ENCODE assay signal across 14 cellular contexts in genomic region chr7:40470817-40471216, GRCh38.
"Had no signal": no experiment of that assay in that cellular context is flagged by ENCODE, and none has a peak within 500 bp of the region (broad histone marks: within the 10 kb centered on the region; RNA-seq: fewer than 3 reads in every experiment).

No MANE protein-coding gene starts in this region.

- H3K9me3 ChIP-seq: gastroesophageal sphincter, lower lobe of right lung, psoas muscle, suprapubic skin had no signal

- DNase-seq: activated CD4-positive, alpha-beta T cell treated with anti-CD3 and anti-CD28 coated beads, Interleukin-2, amount 50 U/mL, for 4 hours; activated CD4-positive, CD25-positive, alpha-beta regulatory T cell treated with anti-CD3 and anti-CD28 coated beads, Interleukin-2, amount 50 U/mL, for 72 hours; activated effector memory CD4-positive, alpha-beta T cell treated with Interleukin-2 at 50 U/mL for 16 hours; activated T-cell treated with anti-CD3 and anti-CD28 coated beads, Interleukin-2, amount 50 U/mL, for 1 hour; lower lobe of right lung; naive thymus-derived CD8-positive, alpha-beta T cell; nucleus accumbens; psoas muscle; stimulated activated CD4-positive, alpha-beta T cell treated with anti-CD3 and anti-CD28 coated beads, Interleukin-2, amount 100 ng/mL, for 48 hours; stimulated activated CD8-positive, alpha-beta memory T cell treated with anti-CD3 and anti-CD28 coated beads, Interleukin-4, amount 100 ng/mL, for 48 hours; stimulated activated naive CD8-positive, alpha-beta T cell treated with anti-CD3 and anti-CD28 coated beads, Interleukin-15, Interleukin-2, amounts not matched to agents 100 U/mL and 50 U/mL, for 24 hours had no signal

- H3K27me3 Mint-ChIP-seq: activated naive CD4-positive, alpha-beta T cell treated with anti-CD3 and anti-CD28 coated beads, Interleukin-2, amount 50 U/mL, for 24 hours had no signal

- H3K36me3 ChIP-seq: gastroesophageal sphincter, lower lobe of right lung, suprapubic skin had no signal

- H3K36me3 Mint-ChIP-seq: activated naive CD4-positive, alpha-beta T cell treated with anti-CD3 and anti-CD28 coated beads, Interleukin-2, amount 50 U/mL, for 24 hours; naive thymus-derived CD8-positive, alpha-beta T cell had no signal

- H3K4me3 Mint-ChIP-seq: activated naive CD4-positive, alpha-beta T cell treated with anti-CD3 and anti-CD28 coated beads, Interleukin-2, amount 50 U/mL, for 24 hours; naive thymus-derived CD8-positive, alpha-beta T cell had no signal

- H3K27ac Mint-ChIP-seq: activated naive CD4-positive, alpha-beta T cell treated with anti-CD3 and anti-CD28 coated beads, Interleukin-2, amount 50 U/mL, for 24 hours; naive thymus-derived CD8-positive, alpha-beta T cell had no signal

- H3K4me1 ChIP-seq: lower lobe of right lung, psoas muscle, suprapubic skin had no signal

- H3K9me3 Mint-ChIP-seq: activated naive CD4-positive, alpha-beta T cell treated with anti-CD3 and anti-CD28 coated beads, Interleukin-2, amount 50 U/mL, for 24 hours had no signal

- H3K4me1 Mint-ChIP-seq: activated naive CD4-positive, alpha-beta T cell treated with anti-CD3 and anti-CD28 coated beads, Interleukin-2, amount 50 U/mL, for 24 hours; naive thymus-derived CD8-positive, alpha-beta T cell had no signal

- H3K27me3 ChIP-seq: gastroesophageal sphincter, suprapubic skin had no signal

- H3K4me3 ChIP-seq: gastroesophageal sphincter, lower lobe of right lung, psoas muscle, suprapubic skin had no signal

- H3K27ac ChIP-seq: lower lobe of right lung, psoas muscle, suprapubic skin had no signal
